Comparison of ENCODE assay signal across 8 cellular contexts in genomic region chr7:44980393-44981034, GRCh38. TPM values are rescaled to one million over a fixed set of nuclear protein-coding genes. Genes with fewer than 3 reads are reported as not detected.
DNase-seq lines count a peak whose midpoint lies in the region; ATAC-seq, FAIRE-seq and TF ChIP-seq lines count a peak whose summit lies in the region.

No MANE protein-coding gene starts in this region.

- FAIRE-seq in kidney (lab: Jason Lieb, UNC) (no peak), D721Med (lab: Jason Lieb, UNC) (no peak)

- H3K36me3 ChIP-seq in kidney (ENCODE audit: control insufficient read depth in 1 of 2, insufficient read depth in 2 of 2, low read length in 2 of 2) (peaks cover 11 to 32% of the 10 kb centered on the region in 2 donors), subcutaneous abdominal adipose tissue (ENCODE audit: control insufficient read depth in 5 of 5, insufficient read depth in 5 of 5, low read length in 5 of 5) (peaks cover 5 to 57% (median 48%) of the 10 kb centered on the region in 5 donors)

- no peaks in the 10 kb centered on the region for H3K9me3 ChIP-seq in kidney (ENCODE audit: control insufficient read depth in 1 of 2, low read length in 2 of 2)
- no peaks in the 10 kb centered on the region for H3K9me3 ChIP-seq in subcutaneous abdominal adipose tissue (ENCODE audit: control insufficient read depth in 5 of 5, low read length in 5 of 5)

- H3K27ac ChIP-seq in kidney (ENCODE audit: low read depth in 2 of 2, low read length in 2 of 2) (peak overlapping the region in 1 of 2 donors; percentile 37), subcutaneous abdominal adipose tissue (ENCODE audit: low read depth, low read length) (peak overlapping the region; percentile 25)

- intact Hi-C loops in kidney (cut with DNase I) = no loop called here

- TF ChIP-seq CTCF in kidney (IDR thresholded peaks at IDR 0.05; ENCODE audit: borderline replicate concordance, extremely low read depth, insufficient read depth) = no peak
- TF ChIP-seq CTCF in D721Med (IDR thresholded peaks at IDR 0.05; ENCODE audit: insufficient read depth, missing control alignments) = no peak

- DNase-seq in EH (ENCODE audit: low read depth) = peak; percentile 86
- DNase-seq in Kasumi-1 (lab: John Stamatoyannopoulos, UW) = peak; percentile 61 to 64
- peak; percentile 52 for DNase-seq in activated T-cell treated with anti-CD3 and anti-CD28 coated beads, Interleukin-2, amount 50 U/mL, for 1 hour
- DNase-seq in kidney = peak; percentile 70
- no peak for DNase-seq in DMS153 treated with DMSO at 0.1 percent for 48 hours (lab: John Stamatoyannopoulos, UW; ENCODE audit: unreplicated experiment)
- no peak for DNase-seq in D721Med (ENCODE audit: insufficient read length, low spot score)

- peaks cover 0 to 11% of the 10 kb centered on the region in 2 donors for H3K4me1 ChIP-seq in kidney (ENCODE audit: control insufficient read depth in 1 of 2, insufficient read depth in 1 of 2, low read depth in 1 of 2, low read length in 2 of 2)
- H3K4me1 ChIP-seq in subcutaneous abdominal adipose tissue (ENCODE audit: control insufficient read depth in 5 of 5, insufficient read depth in 5 of 5, low read length in 5 of 5) = peaks cover 3 to 57% (median 43%) of the 10 kb centered on the region in 5 donors

- peak; percentile 53 for ATAC-seq in GM21529 (IDR thresholded peaks at IDR 0.05; ENCODE audit: unreplicated experiment)

- no peak overlapping the region for H3K4me3 ChIP-seq in kidney (ENCODE audit: low read length in 2 of 2)
- H3K4me3 ChIP-seq in subcutaneous abdominal adipose tissue (ENCODE audit: low read depth in 1 of 5, low read length in 5 of 5) = no peak overlapping the region

- no peaks in the 10 kb centered on the region for H3K27me3 ChIP-seq in subcutaneous abdominal adipose tissue (ENCODE audit: control insufficient read depth in 5 of 5, insufficient read depth in 4 of 5, low read length in 5 of 5)

- H3K9ac ChIP-seq in kidney (ENCODE audit: low read length in 2 of 2) (no peak overlapping the region), subcutaneous abdominal adipose tissue (ENCODE audit: low read length in 5 of 5) (no peak overlapping the region)

RNA-seq across cellular contexts. Expression of gene MYO1G, which starts 1.7 kb away (rescaled TPM):
- total RNA-seq in kidney = 14.3 TPM
- 0.60 TPM for polyA plus RNA-seq in kidney (ENCODE audit: insufficient read depth, low read depth, low replicate concordance)

RNA-seq across cellular contexts. Expression of gene CCM2, which starts 19.5 kb away (rescaled TPM):
- 35.0 TPM for total RNA-seq in kidney
- 37.8 TPM for polyA plus RNA-seq in kidney (ENCODE audit: insufficient read depth, low read depth, low replicate concordance)

Comparison
In these comparisons a context has a peak if more than half of its experiments do, and no peak if none do; other contexts are left out.
1. DNase-seq: peak in EH (single experiment), Kasumi-1 (2 of 2), activated T-cell treated with anti-CD3 and anti-CD28 coated beads, Interleukin-2, amount 50 U/mL, for 1 hour (single experiment) and kidney (single experiment); none in DMS153 treated with DMSO at 0.1 percent for 48 hours (single experiment) and D721Med (single experiment).